37 cellular contexts compared by ENCODE assay signal in genomic region chr5:9630251-9630650, GRCh38. TPM values are rescaled to one million over a fixed set of nuclear protein-coding genes. Genes with fewer than 3 reads are reported as not detected.
"Had no signal": no experiment of that assay in that cellular context is flagged by ENCODE, and none has a peak within 500 bp of the region (broad histone marks: within the 10 kb centered on the region; RNA-seq: fewer than 3 reads in every experiment).

Gene TAS2R1 (minus strand): TSS chr5:9630351. CDS start chr5:9630032, 319 bp downstream.

- H3K4me3 ChIP-seq: adrenal gland, ascending aorta, body of pancreas, breast epithelium, cardiac muscle cell had no signal

- H3K27ac ChIP-seq: adrenal gland, ascending aorta, body of pancreas, brain microvascular endothelial cell, breast epithelium, cardiac muscle cell had no signal

- DNase-seq: activated effector memory CD4-positive, alpha-beta T cell treated with anti-CD3 and anti-CD28 coated beads, Interleukin-2, amount 50 U/mL, for 16 hours; activated effector memory CD4-positive, alpha-beta T cell treated with Interleukin-2 at 50 U/mL for 16 hours; activated gamma-delta T cell; activated gamma-delta T cell treated with Interleukin-2 at 50 U/mL for 16 hours; activated naive CD4-positive, alpha-beta T cell; activated naive CD4-positive, alpha-beta T cell treated with anti-CD3 and anti-CD28 coated beads for 36 hours; activated naive CD4-positive, alpha-beta T cell treated with anti-CD3 and anti-CD28 coated beads, Interleukin-2, amount 10 ng/mL, durations not matched to agents 7 days and 5 days; activated naive CD4-positive, alpha-beta T cell treated with anti-CD3 and anti-CD28 coated beads, Interleukin-2, amount 50 U/mL, for 16 hours; activated naive CD4-positive, alpha-beta T cell treated with Interleukin-2 at 50 U/mL for 16 hours; activated naive CD8-positive, alpha-beta T cell treated with anti-CD3 and anti-CD28 coated beads for 36 hours; activated naive CD8-positive, alpha-beta T cell treated with anti-CD3 and anti-CD28 coated beads, Interleukin-2, amount 10 ng/mL, durations not matched to agents 7 days and 5 days; activated naive CD8-positive, alpha-beta T cell treated with anti-CD3 and anti-CD28 coated beads, Interleukin-2, amount 50 U/mL, for 24 hours; activated T-cell treated with anti-CD3 and anti-CD28 coated beads, Interleukin-2, amount 50 U/mL, for 24 hours; activated T-cell treated with anti-CD3 and anti-CD28 coated beads, Interleukin-2, amount 50 U/mL, for 4 hours; activated T-cell treated with anti-CD3 and anti-CD28 coated beads, Interleukin-2, amount 50 U/mL, for 48 hours; activated T-cell treated with anti-CD3 and anti-CD28 coated beads, Interleukin-2, amount 50 U/mL, for 72 hours; adrenal gland; amniotic stem cell; amygdala; anterior cingulate cortex; aorta; body of pancreas; brain microvascular endothelial cell; caudate nucleus; central memory CD4-positive, alpha-beta T cell; cerebellar nuclear complex had no signal

- H3K9me3 ChIP-seq: adrenal gland had no signal

- ATAC-seq: activated naive CD4-positive, alpha-beta T cell treated with anti-CD3 and anti-CD28 coated beads, Interleukin-2, amount 50 U/mL, for 72 hours; activated naive CD8-positive, alpha-beta T cell treated with anti-CD3 and anti-CD28 coated beads, Interleukin-2, amount 50 U/mL, for 24 hours; activated T-cell treated with anti-CD3 and anti-CD28 coated beads, Interleukin-2, amount 50 U/mL, for 4 hours; activated T-cell treated with anti-CD3 and anti-CD28 coated beads, Interleukin-2, amount 50 U/mL, for 72 hours; activated T-helper 17 cell treated with anti-CD3 and anti-CD28 coated beads, Interleukin-2, amount 50 U/mL, for 72 hours; body of pancreas had no signal

- H3K4me1 ChIP-seq: adrenal gland, ascending aorta, body of pancreas, breast epithelium had no signal

- H3K27me3 ChIP-seq: adrenal gland, ascending aorta, body of pancreas, brain microvascular endothelial cell, breast epithelium, cardiac muscle cell had no signal

- H3K36me3 ChIP-seq: adrenal gland, ascending aorta, brain microvascular endothelial cell, breast epithelium, cardiac muscle cell had no signal

- FAIRE-seq: astrocyte, bronchial epithelial cell had no signal

RNA-seq across cellular contexts. Expression of gene TAS2R1, which starts in this region (rescaled TPM):
- total RNA-seq: activated naive CD4-positive, alpha-beta T cell treated with anti-CD3 and anti-CD28 coated beads for 36 hours; activated naive CD4-positive, alpha-beta T cell treated with anti-CD3 and anti-CD28 coated beads, Interleukin-2, amount 50 U/mL, for 72 hours; activated naive CD8-positive, alpha-beta T cell treated with anti-CD3 and anti-CD28 coated beads for 36 hours; activated naive CD8-positive, alpha-beta T cell treated with anti-CD3 and anti-CD28 coated beads, Interleukin-2, amount 10 ng/mL, durations not matched to agents 7 days and 5 days; activated T-cell treated with anti-CD3 and anti-CD28 coated beads, Interleukin-2, amount 50 U/mL, for 4 hours; activated T-cell treated with anti-CD3 and anti-CD28 coated beads, Interleukin-2, amount 50 U/mL, for 72 hours; activated T-helper 1 cell treated with anti-CD3 and anti-CD28 coated beads, Interleukin-12 subunit alpha, Interleukin-12 subunit beta, Interleukin-2, Interleukin-4 antibody, amounts not matched to agents 30 ng/mL and 10 ng/mL and 1 ng/mL, durations not matched to agents 14 hours and 24 hours and 36 hours; activated T-helper 17 cell treated with anti-CD3 and anti-CD28 coated beads, Interleukin-2, amount 50 U/mL, for 72 hours; activated T-helper 2 cell treated with anti-CD3 and anti-CD28 coated beads, Interferon-gamma antibody, Interleukin-2, Interleukin-4, amounts not matched to agents 10 μg/mL and 5 μg/mL and 100 μg/mL, durations not matched to agents 14 hours and 24 hours and 36 hours; adrenal gland; aorta; ascending aorta; astrocyte; body of pancreas; breast epithelium; bronchial epithelial cell; cardiac muscle cell; cardiac septum had no signal
- polyA plus RNA-seq: adipose tissue, adrenal gland, aorta, cardiac muscle cell had no signal
